ENCODE assay signal across 35 cellular contexts in genomic region chr7:148607151-148607661, GRCh38. TPM values are rescaled to one million over a fixed set of nuclear protein-coding genes. Genes with fewer than 3 reads are reported as not detected.
DNase-seq lines count a peak whose midpoint lies in the region; ATAC-seq, FAIRE-seq and TF ChIP-seq lines count a peak whose summit lies in the region.
"Had no signal": no experiment of that assay in that cellular context is flagged by ENCODE, and none has a peak within 500 bp of the region (broad histone marks: within the 10 kb centered on the region; RNA-seq: fewer than 3 reads in every experiment).

No MANE protein-coding gene starts in this region.

- H3K4me3 ChIP-seq in GM23338 (no peak overlapping the region), SK-N-SH (ENCODE audit: low read depth in 2 of 2, low read length in 1 of 2) (no peak overlapping the region), hepatocyte (no peak overlapping the region)

- H3K36me3 ChIP-seq in GM23338 (ENCODE audit: insufficient read depth): no peaks in the 10 kb centered on the region
- no peaks in the 10 kb centered on the region for H3K36me3 ChIP-seq in SK-N-SH (replicated peaks in 1 of 2; ENCODE audit: control insufficient read depth in 1 of 2, insufficient read depth in 2 of 2, low read length in 1 of 2)
- H3K36me3 ChIP-seq in hepatocyte (replicated peaks; ENCODE audit: insufficient read depth, low read depth): no peaks in the 10 kb centered on the region

- no peak for FAIRE-seq in GM19239 (lab: Jason Lieb, UNC)
- FAIRE-seq: GM12891, small intestine had no signal

- H3K79me2 ChIP-seq in GM23338 (replicated peaks; ENCODE audit: insufficient read depth) (no peaks in the 10 kb centered on the region), SK-N-SH (ENCODE audit: insufficient read depth) (no peaks in the 10 kb centered on the region), hepatocyte (no peaks in the 10 kb centered on the region)

- CTCF ChIA-PET in SK-N-SH (lab: Yijun Ruan, JAX): interaction anchor here (0.7 to 1.4 kb wide), 3 partner anchors 79 to 359 kb away, joined by 3 read pairs; no protein-coding TSS in a partner anchor

- H3K4me3 Mint-ChIP-seq in GM23338: peak overlapping the region; percentile 47
- no peak overlapping the region for H3K4me3 Mint-ChIP-seq in mesothelial cell of epicardium
- H3K4me3 Mint-ChIP-seq: activated naive CD4-positive, alpha-beta T cell treated with anti-CD3 and anti-CD28 coated beads, Interleukin-2, amount 10 ng/mL, durations not matched to agents 7 days and 5 days; activated T-helper 1 cell treated with anti-CD3 and anti-CD28 coated beads, Interleukin-12 subunit alpha, Interleukin-12 subunit beta, Interleukin-2, Interleukin-4 antibody, amounts not matched to agents 30 ng/mL and 10 ng/mL and 1 ng/mL, durations not matched to agents 14 hours and 24 hours and 36 hours; HFFc6; memory B cell had no signal

- no peaks in the 10 kb centered on the region for H3K9me3 ChIP-seq in SK-N-SH
- H3K9me3 ChIP-seq in hepatocyte (ENCODE audit: low read depth): no peaks in the 10 kb centered on the region

- ATAC-seq in GM23338: peak; percentile 90
- no peak for ATAC-seq in HG03159 (IDR thresholded peaks at IDR 0.05; ENCODE audit: unreplicated experiment)
- ATAC-seq in HG02763 (IDR thresholded peaks at IDR 0.05; ENCODE audit: unreplicated experiment): no peak
- ATAC-seq: left cardiac atrium, Panc1 had no signal

- H3K4me1 ChIP-seq in GM23338 (ENCODE audit: insufficient read depth) (peaks cover 26% of the 10 kb centered on the region), SK-N-SH (ENCODE audit: control insufficient read depth in 1 of 2, insufficient read depth in 2 of 2, low read depth in 1 of 2, low read length in 1 of 2) (peaks cover 8 to 16% of the 10 kb centered on the region in 2 experiments; a peak in 3 of 4 replicates), hepatocyte (ENCODE audit: insufficient read depth) (peaks cover 18% of the 10 kb centered on the region)

- H3K27me3 ChIP-seq in GM23338 (ENCODE audit: insufficient read depth) (no peaks in the 10 kb centered on the region), SK-N-SH (ENCODE audit: insufficient read depth) (no peaks in the 10 kb centered on the region), hepatocyte (no peaks in the 10 kb centered on the region)

- H3K9me2 ChIP-seq in GM23338 (ENCODE audit: insufficient read depth): no peaks in the 10 kb centered on the region
- no peaks in the 10 kb centered on the region for H3K9me2 ChIP-seq in SK-N-SH
- H3K9me2 ChIP-seq in hepatocyte (replicated peaks; ENCODE audit: insufficient read depth): no peaks in the 10 kb centered on the region

- no peak for TF ChIP-seq CTCF in GM23338 (conservative IDR thresholded peaks at IDR 0.05; ENCODE audit: low read depth in 2 of 2)
- TF ChIP-seq CTCF in SK-N-SH (IDR thresholded peaks at IDR 0.05): no peak
- TF ChIP-seq CTCF in hepatocyte (IDR thresholded peaks at IDR 0.05; ENCODE audit: poor library complexity): no peak
- no peak for TF ChIP-seq CTCF in mesothelial cell of epicardium (IDR thresholded peaks at IDR 0.05; ENCODE audit: unreplicated experiment)

- TF ChIP-seq RAD21 in SK-N-SH (IDR thresholded peaks at IDR 0.05; ENCODE audit: low read length): no peak

- no peak overlapping the region for H2AFZ ChIP-seq in GM23338
- no peak overlapping the region for H2AFZ ChIP-seq in SK-N-SH (ENCODE audit: low read depth)
- H2AFZ ChIP-seq in hepatocyte: peak overlapping the region; percentile 33

- H3K27ac Mint-ChIP-seq in GM23338 (peak overlapping the region; percentile 92), mesothelial cell of epicardium (peak overlapping the region; percentile 26)
- H3K27ac Mint-ChIP-seq: activated naive CD4-positive, alpha-beta T cell treated with anti-CD3 and anti-CD28 coated beads, Interleukin-2, amount 10 ng/mL, durations not matched to agents 7 days and 5 days; activated T-helper 1 cell treated with anti-CD3 and anti-CD28 coated beads, Interleukin-12 subunit alpha, Interleukin-12 subunit beta, Interleukin-2, Interleukin-4 antibody, amounts not matched to agents 30 ng/mL and 10 ng/mL and 1 ng/mL, durations not matched to agents 14 hours and 24 hours and 36 hours; HFFc6; memory B cell had no signal

- no peak overlapping the region for H3K9ac ChIP-seq in SK-N-SH
- H3K9ac ChIP-seq: KMS-11 had no signal

- POLR2A ChIA-PET in SK-N-SH (lab: Yijun Ruan, JAX): no interaction called here

- peaks cover 14% of the 10 kb centered on the region for H3K36me3 Mint-ChIP-seq in GM23338 (ENCODE audit: low read depth)
- H3K36me3 Mint-ChIP-seq in mesothelial cell of epicardium: no peaks in the 10 kb centered on the region

- H3K27me3 Mint-ChIP-seq in GM23338 (ENCODE audit: insufficient read depth, low read depth, poor library complexity): peaks cover 10% of the 10 kb centered on the region
- peaks cover 1% of the 10 kb centered on the region for H3K27me3 Mint-ChIP-seq in mesothelial cell of epicardium (ENCODE audit: low read depth)

- H4K20me1 ChIP-seq in GM23338 (replicated peaks; ENCODE audit: insufficient read depth): no peaks in the 10 kb centered on the region
- no peaks in the 10 kb centered on the region for H4K20me1 ChIP-seq in SK-N-SH (ENCODE audit: insufficient read depth)
- H4K20me1 ChIP-seq in hepatocyte (ENCODE audit: insufficient read depth, poor library complexity, severe bottlenecking): no peaks in the 10 kb centered on the region

- WGBS in SK-N-SH (ENCODE audit: low lambda C conversion rate): 5% methylated on average over 4 of the region's 4 CpGs
- WGBS in hepatocyte (ENCODE audit: low lambda C conversion rate, missing lambda C conversion rate): 14% methylated on average over 4 of the region's 4 CpGs

- TF ChIP-seq EP300 in SK-N-SH (IDR thresholded peaks at IDR 0.05; ENCODE audit: borderline replicate concordance in 1 of 2, low read depth in 1 of 2, low read length in 1 of 2): peak; percentile 93 to 96

- H3F3A ChIP-seq in GM23338 (replicated peaks; ENCODE audit: low read depth) (0 out of 2 replicates have a peak, but pooled peaks cover 4% of the 10 kb centered on the region), SK-N-SH (replicated peaks; ENCODE audit: insufficient read depth) (peaks cover 16% of the 10 kb centered on the region)

- DNase-seq in GM23338 (ENCODE audit: low spot score) (peak; percentile 90), SK-N-SH (peak; percentile 70), hepatocyte (ENCODE audit: low spot score) (no peak), mesothelial cell of epicardium (ENCODE audit: low spot score in 2 of 2, unreplicated experiment in 2 of 2) (no peak), HUDEP-2 (lab: John Stamatoyannopoulos, UW; ENCODE audit: unreplicated experiment in 76 of 76) (no peak), GM19239 (ENCODE audit: insufficient read length, low spot score) (no peak)
- DNase-seq: activated CD4-positive, alpha-beta T cell treated with anti-CD3 and anti-CD28 coated beads, Interleukin-2, amount 50 U/mL, for 1 hour; activated naive CD4-positive, alpha-beta T cell treated with anti-CD3 and anti-CD28 coated beads, Interleukin-2, amount 10 ng/mL, durations not matched to agents 7 days and 5 days; amniotic stem cell; COR-L47; effector CD8-positive, alpha-beta T cell; foreskin fibroblast; HFFc6; hypothalamus; left cardiac atrium; NCI-H1436; NCI-H524 treated with DMSO at 0.1 percent for 48 hours; NK-92 treated with Interleukin-12 subunit alpha and Interleukin-12 subunit beta, amount 100 ng/mL, for 24 hours; SHP77 treated with DMSO at 0.1 percent for 48 hours; small intestine; stimulated activated CD4-positive, alpha-beta T cell treated with anti-CD3 and anti-CD28 coated beads, Interleukin-2, amount 100 ng/mL, for 24 hours; substantia nigra had no signal

- peak overlapping the region; percentile 75 for H3K27ac ChIP-seq in GM23338 (ENCODE audit: low read depth)
- H3K27ac ChIP-seq in SK-N-SH (ENCODE audit: low read depth in 2 of 2, low read length in 1 of 2): peak overlapping the region; percentile 53 to 66; a peak in 3 of 4 replicates
- no peak overlapping the region for H3K27ac ChIP-seq in hepatocyte
- H3K27ac ChIP-seq: KMS-11 had no signal

- peaks cover 12% of the 10 kb centered on the region; the same call in 2 of the 3 replicates for H3K9me3 Mint-ChIP-seq in GM23338
- H3K9me3 Mint-ChIP-seq in mesothelial cell of epicardium: peaks cover 4% of the 10 kb centered on the region

- peak overlapping the region; percentile 42 for H3K4me2 ChIP-seq in GM23338
- H3K4me2 ChIP-seq in SK-N-SH: peak overlapping the region; percentile 18; the same call in 1 of the 2 replicates
- H3K4me2 ChIP-seq in hepatocyte: peak overlapping the region; percentile 49
- H3K4me2 ChIP-seq: KMS-11 had no signal

- H3K4me1 Mint-ChIP-seq in GM23338 (peaks cover 44% of the 10 kb centered on the region), mesothelial cell of epicardium (peaks cover 31% of the 10 kb centered on the region)
- H3K4me1 Mint-ChIP-seq: memory B cell had no signal

TF ChIP-seq in GM23338, 12 proteins besides CTCF, POLR2A, EP300 and RAD21 (continues in another document):
- TF ChIP-seq, protein P1, sequence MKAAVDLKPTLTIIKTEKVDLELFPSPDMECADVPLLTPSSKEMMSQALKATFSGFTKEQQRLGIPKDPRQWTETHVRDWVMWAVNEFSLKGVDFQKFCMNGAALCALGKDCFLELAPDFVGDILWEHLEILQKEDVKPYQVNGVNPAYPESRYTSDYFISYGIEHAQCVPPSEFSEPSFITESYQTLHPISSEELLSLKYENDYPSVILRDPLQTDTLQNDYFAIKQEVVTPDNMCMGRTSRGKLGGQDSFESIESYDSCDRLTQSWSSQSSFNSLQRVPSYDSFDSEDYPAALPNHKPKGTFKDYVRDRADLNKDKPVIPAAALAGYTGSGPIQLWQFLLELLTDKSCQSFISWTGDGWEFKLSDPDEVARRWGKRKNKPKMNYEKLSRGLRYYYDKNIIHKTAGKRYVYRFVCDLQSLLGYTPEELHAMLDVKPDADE (IDR thresholded peaks at IDR 0.05): peak; percentile 38; the same call in 1 of the 2 replicates
- no peak for TF ChIP-seq JUNB (IDR thresholded peaks at IDR 0.05; ENCODE audit: unreplicated experiment)

TF ChIP-seq in SK-N-SH, 30 proteins besides CTCF, POLR2A, EP300 and RAD21 (continues in another document):
- TF ChIP-seq USF1 (IDR thresholded peaks at IDR 0.05; ENCODE audit: borderline replicate concordance, low read depth) (0 out of 2 replicates have a peak, but pooled peaks have one; percentile 20), RFX5 (IDR thresholded peaks at IDR 0.05; ENCODE audit: low read length) (no peak)

RNA-seq across cellular contexts. Expression of gene C7orf33, which starts 16.6 kb away (rescaled TPM):
- not detected in 2 replicates for total RNA-seq in GM23338 (2014; rRNA removed; shearing (Covaris generic))
- polyA plus RNA-seq in GM23338 (2016; fragmentation: Nextera tagmentation; extraction: Ambion mirVana) (not detected in 2 replicates), SK-N-SH (2012; rRNA removed) (not detected in 2 replicates), hepatocyte (not detected in 2 replicates)
- not detected in 2 replicates for polyA plus RNA-seq in SK-N-SH (2012; cell fraction: cytosol; rRNA removed)
- not detected in 2 replicates for polyA plus RNA-seq in SK-N-SH (2012; cell fraction: nucleus; rRNA removed)
- total RNA-seq in hepatocyte (not detected in 2 replicates), mesothelial cell of epicardium (not detected in 3 replicates)
- total RNA-seq: activated T-helper 1 cell treated with anti-CD3 and anti-CD28 coated beads, Interleukin-12 subunit alpha, Interleukin-12 subunit beta, Interleukin-2, Interleukin-4 antibody, amounts not matched to agents 30 ng/mL and 10 ng/mL and 1 ng/mL, durations not matched to agents 14 hours and 24 hours and 36 hours; HFFc6; left cardiac atrium; osteoblast; renal cortical epithelial cell; T-helper 1 cell treated with Interleukin-12 subunit alpha and Interleukin-12 subunit beta and Interleukin-4 antibody, amounts not matched to agents 30 ng/mL and 1 ng/mL, for 36 hours; urinary bladder had no signal
- polyA plus RNA-seq: BJ, esophagus, small intestine, urinary bladder had no signal

Comparison
In these comparisons a context has a peak if more than half of its experiments do, and no peak if none do; other contexts are left out.
1. DNase-seq: peak in GM23338 (single experiment) and SK-N-SH (single experiment); none in hepatocyte (single experiment), mesothelial cell of epicardium (0 of 2), HUDEP-2 (0 of 76) and GM19239 (single experiment).
2. Peak in every context shown above with its lines, with median percentiles within 50 percentile points of each other: H3K4me2 ChIP-seq.